Comparison of ENCODE assay signal across 9 cellular contexts in the genomic region with DNA sequence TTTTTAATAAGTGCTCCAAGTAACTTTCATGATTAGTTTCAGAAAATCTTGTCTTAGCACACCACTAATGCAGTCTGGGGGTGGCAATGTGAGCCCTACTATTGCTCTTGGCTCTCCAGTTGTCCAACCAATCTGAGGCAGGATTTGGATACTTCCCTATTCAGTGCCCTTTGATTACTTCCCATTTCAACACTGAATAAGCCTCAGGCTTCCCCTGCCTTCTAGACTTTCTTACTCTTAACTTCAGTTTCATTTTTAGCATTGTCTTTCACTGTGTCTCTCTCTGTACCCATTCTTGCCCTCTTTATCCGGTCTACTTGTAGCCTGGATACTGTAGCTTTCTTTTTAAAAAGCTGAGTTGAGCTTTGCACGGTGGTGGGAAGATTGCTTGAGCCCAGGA.
A peak's percentile ranks its signal among the peaks of the same experiment; 100 is the strongest.
DNase-seq lines count a peak whose midpoint lies in the region; ATAC-seq and TF ChIP-seq lines count a peak whose summit lies in the region.
"Had no signal": no experiment of that assay in that cellular context is flagged by ENCODE, and none has a peak within 500 bp of the region (broad histone marks: within the 10 kb centered on the region; RNA-seq: fewer than 3 reads in every experiment).

No MANE protein-coding gene starts in this region.

- no peaks in the 10 kb centered on the region for H3K9me3 ChIP-seq in heart left ventricle
- H3K9me3 ChIP-seq in upper lobe of left lung = no peaks in the 10 kb centered on the region

- H3K27ac ChIP-seq in heart left ventricle (peak overlapping the region in 1 of 12 donors; percentile 76), upper lobe of left lung (peak overlapping the region in 2 of 4 donors; percentile 21 to 44)

- TF ChIP-seq POLR2A in heart left ventricle (IDR thresholded peaks at IDR 0.05) = no peak
- TF ChIP-seq POLR2A in upper lobe of left lung (IDR thresholded peaks at IDR 0.05) = no peak

- peak overlapping the region; percentile 79 for H3K27ac Mint-ChIP-seq in T-helper 2 cell treated with Interferon-gamma antibody and Interleukin-4, amounts not matched to agents 5 μg/mL and 100 μg/mL, for 36 hours

- no peaks in the 10 kb centered on the region for H3K36me3 Mint-ChIP-seq in T-helper 2 cell treated with Interferon-gamma antibody and Interleukin-4, amounts not matched to agents 5 μg/mL and 100 μg/mL, for 36 hours (ENCODE audit: low read depth)

- ATAC-seq in heart left ventricle = peak in 3 of 4 donors; percentile 49 to 77 (median 71)
- peak; percentile 95 for ATAC-seq in HG03064 (IDR thresholded peaks at IDR 0.05; ENCODE audit: low read depth, unreplicated experiment)
- peak; percentile 68 to 78 for ATAC-seq in upper lobe of left lung (ENCODE audit: low FRiP score in 2 of 2)

- no peak for TF ChIP-seq EP300 in upper lobe of left lung (IDR thresholded peaks at IDR 0.05)

- H3K27me3 ChIP-seq in heart left ventricle (no peaks in the 10 kb centered on the region), upper lobe of left lung (no peaks in the 10 kb centered on the region)

- intact Hi-C loops in heart left ventricle (cut with DNase I) (no loop called here), cardiac septum (cut with DNase I) (no loop called here)

- H3K4me3 ChIP-seq in heart left ventricle (no peak overlapping the region), upper lobe of left lung (no peak overlapping the region)

- H3K9me3 Mint-ChIP-seq in T-helper 2 cell treated with Interferon-gamma antibody and Interleukin-4, amounts not matched to agents 5 μg/mL and 100 μg/mL, for 36 hours = no peaks in the 10 kb centered on the region

- TF ChIP-seq CTCF in heart left ventricle (IDR thresholded peaks at IDR 0.05) (no peak), upper lobe of left lung (IDR thresholded peaks at IDR 0.05) (no peak)

- peaks cover 34% of the 10 kb centered on the region for H3K4me1 Mint-ChIP-seq in T-helper 2 cell treated with Interferon-gamma antibody and Interleukin-4, amounts not matched to agents 5 μg/mL and 100 μg/mL, for 36 hours (ENCODE audit: low read depth)

- no peaks in the 10 kb centered on the region for H3K27me3 Mint-ChIP-seq in T-helper 2 cell treated with Interferon-gamma antibody and Interleukin-4, amounts not matched to agents 5 μg/mL and 100 μg/mL, for 36 hours (ENCODE audit: low read depth)

- H3K36me3 ChIP-seq in heart left ventricle = peaks cover 0 to 4% (median 0%) of the 10 kb centered on the region in 9 donors
- H3K36me3 ChIP-seq in upper lobe of left lung = no peaks in the 10 kb centered on the region

- DNase-seq in heart left ventricle = no peak
- no peak for DNase-seq in cardiac septum (ENCODE audit: low spot score)
- no peak for DNase-seq in T-helper 2 cell treated with Interferon-gamma antibody and Interleukin-4, amounts not matched to agents 5 μg/mL and 100 μg/mL, for 36 hours (ENCODE audit: low spot score)
- DNase-seq in upper lobe of left lung = no peak
- DNase-seq in NCI-H2107 treated with DMSO at 0.1 percent for 48 hours (lab: John Stamatoyannopoulos, UW; ENCODE audit: unreplicated experiment) = no peak
- DNase-seq in stimulated activated CD8-positive, alpha-beta memory T cell treated with anti-CD3 and anti-CD28 coated beads, Interleukin-4, amount 100 ng/mL, for 48 hours = no peak
- no peak for DNase-seq in nucleus accumbens (lab: John Stamatoyannopoulos, UW)
- DNase-seq: DMS79 treated with DMSO at 0.1 percent for 48 hours had no signal

- H3K4me1 ChIP-seq in heart left ventricle (peaks cover 0 to 19% (median 6%) of the 10 kb centered on the region in 12 donors), upper lobe of left lung (peaks cover 0 to 3% (median 0%) of the 10 kb centered on the region in 4 donors)

- peak overlapping the region; percentile 47 for H3K4me3 Mint-ChIP-seq in T-helper 2 cell treated with Interferon-gamma antibody and Interleukin-4, amounts not matched to agents 5 μg/mL and 100 μg/mL, for 36 hours

- WGBS in heart left ventricle, 4 donors = 61 to 76% (median 67%) methylated on average over 2 of the region's 2 CpGs
- 51 to 63% methylated on average over 2 of the region's 2 CpGs for WGBS in upper lobe of left lung, 2 donors
